In genomic region chr16:56933828-56934598, GRCh38 we compare ENCODE assay signal across 8 cellular contexts. TPM values are rescaled to one million over a fixed set of nuclear protein-coding genes. Genes with fewer than 3 reads are reported as not detected.
DNase-seq lines count a peak whose midpoint lies in the region; ATAC-seq and TF ChIP-seq lines count a peak whose summit lies in the region.

No MANE protein-coding gene starts in this region.

- H2AFZ ChIP-seq in MM.1S (ENCODE audit: low read length): no peak overlapping the region

- H3K27me3 ChIP-seq in BJ (ENCODE audit: control insufficient read depth, insufficient read depth, low read length) (no peaks in the 10 kb centered on the region), MM.1S (replicated peaks; ENCODE audit: insufficient read depth, low read length) (no peaks in the 10 kb centered on the region), colonic mucosa (no peaks in the 10 kb centered on the region)

- peaks cover 39% of the 10 kb centered on the region for H3K36me3 Mint-ChIP-seq in nephron (ENCODE audit: low read depth)

- H3K79me2 ChIP-seq in MM.1S (ENCODE audit: low read length): peaks cover 70% of the 10 kb centered on the region

- TF ChIP-seq CTCF in BJ (IDR thresholded peaks at IDR 0.05; ENCODE audit: insufficient read depth, low read depth, low read length) (no peak), MM.1S (IDR thresholded peaks at IDR 0.05; ENCODE audit: low read length) (no peak), colonic mucosa (IDR thresholded peaks at IDR 0.05) (no peak), nephron (IDR thresholded peaks at IDR 0.05; ENCODE audit: unreplicated experiment in 3 of 3) (no peak)

- H3K4me1 Mint-ChIP-seq in nephron: peaks cover 58% of the 10 kb centered on the region

- POLR2A ChIA-PET in BJ (lab: Charles Lee): interaction anchor here (0.6 to 0.8 kb wide), 5 partner anchors 14 to 110 kb away, joined by 3 to 16 read pairs (median 4); no protein-coding TSS in a partner anchor

- peak overlapping the region; percentile 93 to 99 (median 98) for H3K4me3 Mint-ChIP-seq in nephron

- H3K36me3 ChIP-seq in BJ (ENCODE audit: control insufficient read depth, insufficient read depth, low read length) (peaks cover 13% of the 10 kb centered on the region), MM.1S (replicated peaks; ENCODE audit: insufficient read depth, low read length) (peaks cover 46% of the 10 kb centered on the region), colonic mucosa (peaks cover 11% of the 10 kb centered on the region)

- no peaks in the 10 kb centered on the region for H3K27me3 Mint-ChIP-seq in nephron (ENCODE audit: low read depth)

- CTCF ChIA-PET in BJ (lab: Yijun Ruan, JAX): interaction anchor here (1.0 to 2.0 kb wide), 4 partner anchors 11 to 141 kb away, joined by 3 to 7 read pairs (median 4); no protein-coding TSS in a partner anchor

- H3K4me2 ChIP-seq in MM.1S (ENCODE audit: low read depth, low read length): peak overlapping the region; percentile 64

- H3K9ac ChIP-seq in MM.1S (ENCODE audit: low read length) (peak overlapping the region; percentile 100), colonic mucosa (ENCODE audit: low read depth in 2 of 2, low read length in 2 of 2) (peak overlapping the region; percentile 51 to 100)

- H3K27ac Mint-ChIP-seq in nephron: peak overlapping the region in 2 of 3 experiments; percentile 48 to 62

- no peaks in the 10 kb centered on the region for H3K9me3 ChIP-seq in MM.1S (replicated peaks; ENCODE audit: insufficient read depth, low read length)
- H3K9me3 ChIP-seq in colonic mucosa: no peaks in the 10 kb centered on the region

- H3K4me1 ChIP-seq in MM.1S (ENCODE audit: low read length) (peaks cover 33% of the 10 kb centered on the region), colonic mucosa (peaks cover 4% of the 10 kb centered on the region)

- no peaks in the 10 kb centered on the region for H3K9me2 ChIP-seq in MM.1S (replicated peaks; ENCODE audit: insufficient read depth, low read length)

- H3K27ac ChIP-seq in MM.1S (ENCODE audit: low read length) (peak overlapping the region; percentile 100), colonic mucosa (no peak overlapping the region)

- intact Hi-C loops in colonic mucosa (cut with DNase I): loop anchor here (10.0 kb wide), 1 partner anchor 251 kb away; the partner anchor contains the start of genes PSME3IP1 and RSPRY1

- peaks cover 55% of the 10 kb centered on the region for H4K20me1 ChIP-seq in MM.1S (ENCODE audit: insufficient read depth, low read length)

- peak overlapping the region; percentile 100 for H3K4me3 ChIP-seq in BJ (ENCODE audit: low read depth, low read length)
- H3K4me3 ChIP-seq in MM.1S (ENCODE audit: low read length): peak overlapping the region; percentile 95
- peak overlapping the region; percentile 68 for H3K4me3 ChIP-seq in colonic mucosa

- ATAC-seq in HG02938 (IDR thresholded peaks at IDR 0.05; ENCODE audit: unreplicated experiment): no peak

- H3K9me3 Mint-ChIP-seq in nephron: no peaks in the 10 kb centered on the region

- peaks cover 80% of the 10 kb centered on the region for H3F3A ChIP-seq in MM.1S (ENCODE audit: insufficient read depth, low read length)

- DNase-seq in BJ (ENCODE audit: low read depth): no peak
- DNase-seq in MM.1S: no peak
- no peak for DNase-seq in colonic mucosa
- DNase-seq in AML-193 (lab: John Stamatoyannopoulos, UW): no peak
- no peak for DNase-seq in C1 segment of cervical spinal cord (lab: John Stamatoyannopoulos, UW)
- DNase-seq in NCI-H446 treated with DMSO at 0.1 percent for 48 hours (lab: John Stamatoyannopoulos, UW): no peak

RNA-seq across cellular contexts. Expression of gene HERPUD1, which starts 2.1 kb away (rescaled TPM):
- 306 and 363 TPM in 2 replicates for polyA plus RNA-seq in BJ (2011; rRNA removed)
- 217 and 356 TPM in 2 replicates for polyA minus RNA-seq in BJ (2011; rRNA and poly(A)+ RNA removed)
- total RNA-seq in colonic mucosa: 100 to 1,000 TPM; 130 to 194 TPM

RNA-seq across cellular contexts. Expression of gene CETP, which starts 27.7 kb away (rescaled TPM):
- polyA plus RNA-seq in BJ (2011; rRNA removed): 0.04 and 0.07 TPM in 2 replicates
- polyA minus RNA-seq in BJ (2011; rRNA and poly(A)+ RNA removed): not detected in 2 replicates
- total RNA-seq in colonic mucosa: not detected

RNA-seq across cellular contexts. Expression of gene NLRC5, which starts 55.3 kb away (rescaled TPM):
- polyA plus RNA-seq in BJ (2011; rRNA removed): 15.4 and 19.2 TPM in 2 replicates
- 32.7 and 40.9 TPM in 2 replicates for polyA minus RNA-seq in BJ (2011; rRNA and poly(A)+ RNA removed)
- 10 to 100 TPM; 78.1 to 79.7 TPM for total RNA-seq in colonic mucosa
